In the genomic region with DNA sequence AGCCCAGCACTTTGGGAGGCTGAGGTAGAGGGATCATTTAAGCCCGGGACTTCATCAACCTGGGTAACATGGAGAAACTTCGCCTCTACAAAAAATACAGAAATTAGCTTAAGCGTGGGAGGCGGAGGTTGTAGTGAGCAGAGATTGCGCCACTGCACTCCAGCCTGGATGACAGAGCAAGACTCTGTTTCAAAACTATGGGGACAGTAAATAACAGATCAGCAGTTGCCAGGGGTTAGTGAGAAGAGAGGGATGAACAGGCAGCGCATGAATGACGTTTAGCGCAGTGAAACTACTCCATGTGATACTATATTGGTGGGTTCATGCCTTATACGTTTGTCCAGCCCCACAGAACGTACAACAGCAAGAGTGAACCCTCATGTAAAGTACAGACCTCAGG, we compare ENCODE assay signal across 16 cellular contexts. TPM values are rescaled to one million over a fixed set of nuclear protein-coding genes. Genes with fewer than 3 reads are reported as not detected.
DNase-seq lines count a peak whose midpoint lies in the region; ATAC-seq and TF ChIP-seq lines count a peak whose summit lies in the region.
"Had no signal": no experiment of that assay in that cellular context is flagged by ENCODE, and none has a peak within 500 bp of the region (broad histone marks: within the 10 kb centered on the region; RNA-seq: fewer than 3 reads in every experiment).

No MANE protein-coding gene starts in this region.

- no peaks in the 10 kb centered on the region for H4K20me1 ChIP-seq in osteoblast (ENCODE audit: insufficient read depth, low read length)
- H4K20me1 ChIP-seq: BLaER1 had no signal

- H3K4me1 ChIP-seq in osteoblast (ENCODE audit: insufficient read depth, low read length): peaks cover 5% of the 10 kb centered on the region
- H3K4me1 ChIP-seq: BLaER1 had no signal

- no peaks in the 10 kb centered on the region for H3K79me2 ChIP-seq in osteoblast (ENCODE audit: insufficient read depth, low read length)

- peaks cover 27% of the 10 kb centered on the region for H3K4me1 Mint-ChIP-seq in HFFc6 (ENCODE audit: low read depth)

- H3K27ac ChIP-seq in osteoblast (ENCODE audit: low read depth, low read length): no peak overlapping the region
- H3K27ac ChIP-seq: BLaER1 had no signal

- H3K4me3 Mint-ChIP-seq in HFFc6: peak overlapping the region; percentile 36; the same call in 1 of the 2 replicates
- H3K4me3 Mint-ChIP-seq: T-helper 1 cell treated with Interleukin-12 subunit alpha and Interleukin-12 subunit beta and Interleukin-4 antibody, amounts not matched to agents 30 μg/mL and 1 μg/mL, for 36 hours had no signal

- intact Hi-C loops in left cardiac atrium (cut with DNase I): no loop called here

- H3K9me3 Mint-ChIP-seq in HFFc6: no peaks in the 10 kb centered on the region
- H3K9me3 Mint-ChIP-seq: activated naive CD4-positive, alpha-beta T cell treated with anti-CD3 and anti-CD28 coated beads, Interleukin-2, amount 50 U/mL, for 72 hours; T-helper 1 cell treated with Interleukin-12 subunit alpha and Interleukin-12 subunit beta and Interleukin-4 antibody, amounts not matched to agents 30 μg/mL and 1 μg/mL, for 36 hours had no signal

- peaks cover 4% of the 10 kb centered on the region; the same call in 1 of the 2 replicates for H3K27me3 Mint-ChIP-seq in HFFc6 (ENCODE audit: insufficient read depth)
- H3K27me3 Mint-ChIP-seq: progenitor cell of endocrine pancreas had no signal

- peak; percentile 10 for DNase-seq in HFFc6
- peak; percentile 93 for DNase-seq in SIG-M5 treated with dmso at 0.1 percent for 504 hours (lab: John Stamatoyannopoulos, UW; ENCODE audit: unreplicated experiment)
- no peak for DNase-seq in left cardiac atrium
- DNase-seq in osteoblast (ENCODE audit: insufficient read length, low spot score, missing footprints): peak; percentile 18
- no peak for DNase-seq in HCEC 1CT
- DNase-seq in NCI-H1092 treated with DMSO at 0.1 percent for 48 hours (lab: John Stamatoyannopoulos, UW): no peak
- no peak for DNase-seq in NAMALWA (ENCODE audit: low spot score)
- DNase-seq: activated CD4-positive, alpha-beta T cell treated with anti-CD3 and anti-CD28 coated beads for 1 hour; NCI-H1436 had no signal

- no peak overlapping the region for H2AFZ ChIP-seq in osteoblast (ENCODE audit: low read length)

- peak; percentile 59 to 71 for ATAC-seq in left cardiac atrium
- ATAC-seq in GM18511 (IDR thresholded peaks at IDR 0.05; ENCODE audit: unreplicated experiment): no peak
- ATAC-seq: esophagus mucosa, Panc1 had no signal

- H3K36me3 ChIP-seq in osteoblast (ENCODE audit: insufficient read depth, low read length): peaks cover 11% of the 10 kb centered on the region

- peak overlapping the region; percentile 72 for H3K27ac Mint-ChIP-seq in HFFc6
- H3K27ac Mint-ChIP-seq: activated naive CD4-positive, alpha-beta T cell treated with anti-CD3 and anti-CD28 coated beads, Interleukin-2, amount 50 U/mL, for 72 hours; progenitor cell of endocrine pancreas; T-helper 1 cell treated with Interleukin-12 subunit alpha and Interleukin-12 subunit beta and Interleukin-4 antibody, amounts not matched to agents 30 μg/mL and 1 μg/mL, for 36 hours had no signal

- peak overlapping the region; percentile 20 for H3K4me2 ChIP-seq in osteoblast (ENCODE audit: insufficient read depth, low read length)
- H3K4me2 ChIP-seq: BLaER1 had no signal

- H3K4me3 ChIP-seq in osteoblast (ENCODE audit: insufficient read depth, low read length): no peak overlapping the region
- H3K4me3 ChIP-seq: BLaER1 had no signal

- no peaks in the 10 kb centered on the region for H3K27me3 ChIP-seq in osteoblast (ENCODE audit: insufficient read depth, low read length)
- H3K27me3 ChIP-seq: BLaER1 had no signal

- no peaks in the 10 kb centered on the region for H3K36me3 Mint-ChIP-seq in HFFc6 (ENCODE audit: low read depth)
- H3K36me3 Mint-ChIP-seq: activated naive CD4-positive, alpha-beta T cell treated with anti-CD3 and anti-CD28 coated beads, Interleukin-2, amount 50 U/mL, for 72 hours had no signal

- H3K9me3 ChIP-seq in osteoblast (ENCODE audit: low read depth, low read length): no peaks in the 10 kb centered on the region
- H3K9me3 ChIP-seq: BLaER1 had no signal

- TF ChIP-seq CTCF in HFFc6 (IDR thresholded peaks at IDR 0.05) (no peak), osteoblast (IDR thresholded peaks at IDR 0.05; ENCODE audit: extremely low read depth, low read depth, low read length) (no peak)

RNA-seq across cellular contexts. Expression of a gene that starts 7.1 kb away (rescaled TPM):
- total RNA-seq in HFFc6 (2021; fragmentation: NEBNext Ultra II Directional; extraction: Animal tissue kit (Norgen Biotek cat#: 25700)): 10 to 100 TPM; 14.7 to 17.7 (median 16.8) TPM
- 10 to 100 TPM; 23.4 to 25.3 TPM for total RNA-seq in left cardiac atrium
- 3.2 and 3.6 TPM in 2 replicates for total RNA-seq in osteoblast

RNA-seq across cellular contexts. Expression of a gene that starts 13.2 kb away (rescaled TPM):
- 10 to 100 TPM; 52.1 to 58.3 (median 55.6) TPM for total RNA-seq in HFFc6 (2021; fragmentation: NEBNext Ultra II Directional; extraction: Animal tissue kit (Norgen Biotek cat#: 25700))
- 10 to 100 TPM; 14.0 to 19.3 TPM for total RNA-seq in left cardiac atrium
- total RNA-seq in osteoblast: 8.0 TPM in 2 replicates

RNA-seq across cellular contexts. Expression of a gene that starts 30.7 kb away (rescaled TPM):
- 10 to 100 TPM; 33.9 to 47.3 (median 38.5) TPM for total RNA-seq in HFFc6 (2021; fragmentation: NEBNext Ultra II Directional; extraction: Animal tissue kit (Norgen Biotek cat#: 25700))
- total RNA-seq in left cardiac atrium (10 to 100 TPM; 14.1 to 18.2 TPM), osteoblast (14.7 and 17.7 TPM in 2 replicates)

RNA-seq across cellular contexts. Expression of a gene that starts 33.9 kb away (rescaled TPM):
- total RNA-seq in HFFc6 (2021; fragmentation: NEBNext Ultra II Directional; extraction: Animal tissue kit (Norgen Biotek cat#: 25700)): 10 to 100 TPM; 67.9 to 82.3 (median 78.5) TPM
- total RNA-seq in left cardiac atrium (10 to 100 TPM; 57.3 to 59.3 TPM), osteoblast (52.5 and 72.7 TPM in 2 replicates)

RNA-seq across cellular contexts. Expression of a gene that starts 36.9 kb away (rescaled TPM):
- 1 to 10 TPM in 5 of 6 experiments, under 1 TPM in 1; 1.00 to 2.7 (median 2.1) TPM for total RNA-seq in HFFc6 (2021; fragmentation: NEBNext Ultra II Directional; extraction: Animal tissue kit (Norgen Biotek cat#: 25700))
- total RNA-seq in left cardiac atrium (1 to 10 TPM; 1.5 to 1.8 TPM), osteoblast (0.59 and 0.72 TPM in 2 replicates)

Comparison
In these comparisons a context has a peak if more than half of its experiments do, and no peak if none do; other contexts are left out.
1. DNase-seq: peak in HFFc6 (single experiment), SIG-M5 treated with dmso at 0.1 percent for 504 hours (single experiment) and osteoblast (single experiment); none in left cardiac atrium (single experiment), HCEC 1CT (single experiment), NCI-H1092 treated with DMSO at 0.1 percent for 48 hours (single experiment) and NAMALWA (single experiment).